ENCODE assay signal across 34 cellular contexts in the genomic region with DNA sequence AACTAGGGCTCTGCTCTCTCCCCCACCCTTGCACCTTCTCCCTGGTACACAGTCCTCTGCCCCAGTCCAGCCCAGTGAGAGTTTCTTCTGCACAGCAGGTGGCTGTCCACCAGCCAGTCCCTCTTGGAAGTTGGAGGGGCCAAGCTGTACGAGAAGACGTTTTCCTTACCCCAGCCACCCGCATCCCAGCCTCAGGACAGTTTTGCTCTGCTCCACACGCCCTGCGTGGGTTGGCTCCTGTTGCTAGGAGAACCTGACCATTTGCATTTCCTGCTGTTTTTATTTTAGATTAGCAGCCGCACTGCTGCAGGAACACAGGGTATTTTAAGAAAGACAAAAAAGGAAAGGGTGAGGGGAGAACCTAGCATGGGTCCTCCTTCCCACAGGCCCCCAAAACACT. TPM values are rescaled to one million over a fixed set of nuclear protein-coding genes. Genes with fewer than 3 reads are reported as not detected.
"Had no signal": no experiment of that assay in that cellular context is flagged by ENCODE, and none has a peak within 500 bp of the region (broad histone marks: within the 10 kb centered on the region; RNA-seq: fewer than 3 reads in every experiment).

No MANE protein-coding gene starts in this region.

- H3K4me2 ChIP-seq: PC-9 had no signal

- H3K27ac Mint-ChIP-seq: activated CD4-positive, alpha-beta T cell treated with anti-CD3 and anti-CD28 coated beads for 36 hours; activated CD4-positive, alpha-beta T cell treated with anti-CD3 and anti-CD28 coated beads, Interleukin-2, amount 10 ng/mL, durations not matched to agents 7 days and 5 days; activated CD8-positive, alpha-beta T cell treated with anti-CD3 and anti-CD28 coated beads, Interleukin-2, amount 10 ng/mL, durations not matched to agents 7 days and 5 days; activated naive CD4-positive, alpha-beta T cell treated with anti-CD3 and anti-CD28 coated beads, Interleukin-2, amount 50 U/mL, for 24 hours; activated naive CD8-positive, alpha-beta T cell treated with anti-CD3 and anti-CD28 coated beads, Interleukin-2, amount 10 ng/mL, durations not matched to agents 7 days and 5 days; activated T-cell treated with anti-CD3 and anti-CD28 coated beads, Interleukin-2, amount 50 U/mL, for 24 hours; activated T-helper 2 cell treated with anti-CD3 and anti-CD28 coated beads, Interferon-gamma antibody, Interleukin-2, Interleukin-4, amounts not matched to agents 10 μg/mL and 5 μg/mL and 100 μg/mL, durations not matched to agents 14 hours and 24 hours and 36 hours had no signal

- H3K4me3 Mint-ChIP-seq: activated CD4-positive, alpha-beta T cell treated with anti-CD3 and anti-CD28 coated beads for 36 hours; activated CD4-positive, alpha-beta T cell treated with anti-CD3 and anti-CD28 coated beads, Interleukin-2, amount 10 ng/mL, durations not matched to agents 7 days and 5 days; activated CD8-positive, alpha-beta T cell treated with anti-CD3 and anti-CD28 coated beads, Interleukin-2, amount 10 ng/mL, durations not matched to agents 7 days and 5 days; activated naive CD4-positive, alpha-beta T cell treated with anti-CD3 and anti-CD28 coated beads, Interleukin-2, amount 50 U/mL, for 24 hours; activated naive CD8-positive, alpha-beta T cell treated with anti-CD3 and anti-CD28 coated beads, Interleukin-2, amount 10 ng/mL, durations not matched to agents 7 days and 5 days; activated T-cell treated with anti-CD3 and anti-CD28 coated beads, Interleukin-2, amount 50 U/mL, for 24 hours; brain had no signal

- H3K36me3 ChIP-seq: adrenal gland had no signal

- FAIRE-seq: bronchial epithelial cell, RCC 7860 had no signal

- H3K36me3 Mint-ChIP-seq: activated naive CD4-positive, alpha-beta T cell treated with anti-CD3 and anti-CD28 coated beads, Interleukin-2, amount 50 U/mL, for 24 hours; activated naive CD8-positive, alpha-beta T cell treated with anti-CD3 and anti-CD28 coated beads, Interleukin-2, amount 10 ng/mL, durations not matched to agents 7 days and 5 days; brain had no signal

- H3K27ac ChIP-seq: adrenal gland, PC-9, RWPE1 had no signal

- ATAC-seq: activated CD4-positive, alpha-beta T cell treated with anti-CD3 and anti-CD28 coated beads for 36 hours; activated CD8-positive, alpha-beta T cell treated with anti-CD3 and anti-CD28 coated beads, Interleukin-2, amount 10 ng/mL, durations not matched to agents 7 days and 5 days had no signal

- H2AFZ ChIP-seq: PC-9 had no signal

- H3K9me3 Mint-ChIP-seq: activated CD4-positive, alpha-beta T cell treated with anti-CD3 and anti-CD28 coated beads, Interleukin-2, amount 10 ng/mL, durations not matched to agents 7 days and 5 days; activated naive CD4-positive, alpha-beta T cell treated with anti-CD3 and anti-CD28 coated beads, Interleukin-2, amount 50 U/mL, for 24 hours; activated naive CD8-positive, alpha-beta T cell treated with anti-CD3 and anti-CD28 coated beads, Interleukin-2, amount 10 ng/mL, durations not matched to agents 7 days and 5 days; activated T-cell treated with anti-CD3 and anti-CD28 coated beads, Interleukin-2, amount 50 U/mL, for 24 hours; activated T-helper 2 cell treated with anti-CD3 and anti-CD28 coated beads, Interferon-gamma antibody, Interleukin-2, Interleukin-4, amounts not matched to agents 10 μg/mL and 5 μg/mL and 100 μg/mL, durations not matched to agents 14 hours and 24 hours and 36 hours had no signal

- H3K9me3 ChIP-seq: adrenal gland had no signal

- H3K4me3 ChIP-seq: adrenal gland, PC-9 had no signal

- DNase-seq: activated CD4-positive, alpha-beta T cell treated with anti-CD3 and anti-CD28 coated beads for 36 hours; activated CD4-positive, alpha-beta T cell treated with anti-CD3 and anti-CD28 coated beads, Interleukin-2, amount 10 ng/mL, durations not matched to agents 7 days and 5 days; activated CD4-positive, alpha-beta T cell treated with anti-CD3 and anti-CD28 coated beads, Interleukin-2, amount 50 U/mL, for 48 hours; activated CD8-positive, alpha-beta T cell treated with anti-CD3 and anti-CD28 coated beads, Interleukin-2, amount 10 ng/mL, durations not matched to agents 7 days and 5 days; activated gamma-delta T cell; activated naive CD4-positive, alpha-beta T cell treated with Interleukin-2 at 50 U/mL for 16 hours; activated naive CD8-positive, alpha-beta T cell treated with anti-CD3 and anti-CD28 coated beads, Interleukin-2, amount 10 ng/mL, durations not matched to agents 7 days and 5 days; activated T-cell treated with anti-CD3 and anti-CD28 coated beads, Interleukin-2, amount 50 U/mL, for 24 hours; adrenal gland; caudate nucleus; cerebellar nuclear complex; NCI-H1105; NCI-H1436; NCI-H1694; NCI-H1930; NCI-H2081 treated with DMSO at 0.1 percent for 48 hours; NCI-H226; NCI-H446 treated with DMSO at 0.1 percent for 48 hours; NCI-H524; NCI-H748 treated with DMSO at 0.1 percent for 48 hours; NK-92 treated with Interleukin-12 subunit alpha and Interleukin-12 subunit beta, amount 100 ng/mL, for 24 hours; PC-9; Right ventricle myocardium superior; SW 1271; T-helper 1 cell; T-helper 2 cell; T-helper 9 cell had no signal

RNA-seq across cellular contexts. Expression of a gene that starts 17.6 kb away (rescaled TPM):
- total RNA-seq: bronchial epithelial cell had no signal

RNA-seq across cellular contexts. Expression of a gene that starts 29.9 kb away (rescaled TPM):
- total RNA-seq: activated CD4-positive, alpha-beta T cell treated with anti-CD3 and anti-CD28 coated beads for 36 hours; activated CD8-positive, alpha-beta T cell treated with anti-CD3 and anti-CD28 coated beads, Interleukin-2, amount 10 ng/mL, durations not matched to agents 7 days and 5 days; activated T-helper 2 cell treated with anti-CD3 and anti-CD28 coated beads, Interferon-gamma antibody, Interleukin-2, Interleukin-4, amounts not matched to agents 10 μg/mL and 5 μg/mL and 100 μg/mL, durations not matched to agents 14 hours and 24 hours and 36 hours; MCF 10A had no signal

RNA-seq across cellular contexts. Expression of a gene that starts 39.9 kb away (rescaled TPM):
- total RNA-seq: bronchial epithelial cell had no signal
